Comparison of ENCODE assay signal across 8 cellular contexts in genomic region chr9:17134396-17134842, GRCh38. TPM values are rescaled to one million over a fixed set of nuclear protein-coding genes. Genes with fewer than 3 reads are reported as not detected.
A peak's percentile ranks its signal among the peaks of the same experiment; 100 is the strongest.
DNase-seq lines count a peak whose midpoint lies in the region; ATAC-seq and TF ChIP-seq lines count a peak whose summit lies in the region.

No MANE protein-coding gene starts in this region.

- ATAC-seq in activated T-helper 17 cell treated with anti-CD3 and anti-CD28 coated beads, Interleukin-2, amount 50 U/mL, for 72 hours (replicated peaks): peak; percentile 21

- H3K36me3 ChIP-seq in iPS DF 6.9 (ENCODE audit: control insufficient read depth, insufficient read depth, low read length) (no peaks in the 10 kb centered on the region), smooth muscle cell (ENCODE audit: low read depth) (no peaks in the 10 kb centered on the region)

- peaks cover 39% of the 10 kb centered on the region for H3K27me3 Mint-ChIP-seq in activated T-cell treated with anti-CD3 and anti-CD28 coated beads, Interleukin-2, amount 50 U/mL, for 24 hours
- peaks cover 11% of the 10 kb centered on the region for H3K27me3 Mint-ChIP-seq in activated T-helper 17 cell treated with anti-CD3 and anti-CD28 coated beads, Interleukin-2, amount 50 U/mL, for 72 hours

- H3K4me3 Mint-ChIP-seq in activated T-cell treated with anti-CD3 and anti-CD28 coated beads, Interleukin-2, amount 50 U/mL, for 24 hours: peak overlapping the region; percentile 65
- H3K4me3 Mint-ChIP-seq in activated T-helper 17 cell treated with anti-CD3 and anti-CD28 coated beads, Interleukin-2, amount 50 U/mL, for 72 hours: peak overlapping the region; percentile 77

- no peaks in the 10 kb centered on the region for H3K36me3 Mint-ChIP-seq in activated T-cell treated with anti-CD3 and anti-CD28 coated beads, Interleukin-2, amount 50 U/mL, for 24 hours (ENCODE audit: low read depth)
- no peaks in the 10 kb centered on the region for H3K36me3 Mint-ChIP-seq in activated T-helper 17 cell treated with anti-CD3 and anti-CD28 coated beads, Interleukin-2, amount 50 U/mL, for 72 hours (ENCODE audit: low read depth)

- peak overlapping the region; percentile 48 for H3K9ac ChIP-seq in smooth muscle cell (ENCODE audit: low read depth)

- H3K27me3 ChIP-seq in iPS DF 6.9 (ENCODE audit: control insufficient read depth, insufficient read depth, low read length): no peaks in the 10 kb centered on the region; the same call in 1 of the 2 replicates
- H3K27me3 ChIP-seq in smooth muscle cell (ENCODE audit: low read depth): no peaks in the 10 kb centered on the region

- H3K27ac Mint-ChIP-seq in activated T-cell treated with anti-CD3 and anti-CD28 coated beads, Interleukin-2, amount 50 U/mL, for 24 hours: peak overlapping the region; percentile 36
- H3K27ac Mint-ChIP-seq in activated T-helper 17 cell treated with anti-CD3 and anti-CD28 coated beads, Interleukin-2, amount 50 U/mL, for 72 hours: peak overlapping the region; percentile 59

- peaks cover 7% of the 10 kb centered on the region for H3K9me3 Mint-ChIP-seq in activated T-cell treated with anti-CD3 and anti-CD28 coated beads, Interleukin-2, amount 50 U/mL, for 24 hours
- peaks cover 5% of the 10 kb centered on the region for H3K9me3 Mint-ChIP-seq in activated T-helper 17 cell treated with anti-CD3 and anti-CD28 coated beads, Interleukin-2, amount 50 U/mL, for 72 hours

- peaks cover 28% of the 10 kb centered on the region for H3K79me2 ChIP-seq in smooth muscle cell (ENCODE audit: low read depth)

- peak overlapping the region; percentile 50; the same call in 1 of the 2 replicates for H3K4me3 ChIP-seq in iPS DF 6.9 (ENCODE audit: low read length)
- H3K4me3 ChIP-seq in smooth muscle cell: peak overlapping the region; percentile 89

- peak overlapping the region; percentile 95 for H3K4me2 ChIP-seq in smooth muscle cell

- peak overlapping the region; percentile 100 for H2AFZ ChIP-seq in smooth muscle cell (ENCODE audit: low read depth)

- peaks cover 13% of the 10 kb centered on the region for H3K4me1 Mint-ChIP-seq in activated T-cell treated with anti-CD3 and anti-CD28 coated beads, Interleukin-2, amount 50 U/mL, for 24 hours (ENCODE audit: low read depth)
- peaks cover 5% of the 10 kb centered on the region for H3K4me1 Mint-ChIP-seq in activated T-helper 17 cell treated with anti-CD3 and anti-CD28 coated beads, Interleukin-2, amount 50 U/mL, for 72 hours

- WGBS in iPS DF 6.9 (ENCODE audit: insufficient coverage, insufficient read length): no CpG with 5 or more reads among the region's 9 CpGs
- WGBS in smooth muscle cell (ENCODE audit: low lambda C conversion rate): 18% methylated on average over 9 of the region's 9 CpGs

- H3K27ac ChIP-seq in iPS DF 6.9 (ENCODE audit: low read length) (no peak overlapping the region), smooth muscle cell (ENCODE audit: low read depth) (no peak overlapping the region)

- H3F3A ChIP-seq in smooth muscle cell (ENCODE audit: low read depth): no peaks in the 10 kb centered on the region

- H3K4me1 ChIP-seq in iPS DF 6.9 (ENCODE audit: control insufficient read depth, insufficient read depth, low read length) (peaks cover 1% of the 10 kb centered on the region; the same call in 1 of the 2 replicates), smooth muscle cell (ENCODE audit: low read depth) (no peaks in the 10 kb centered on the region)

- no peaks in the 10 kb centered on the region for H4K20me1 ChIP-seq in smooth muscle cell (ENCODE audit: low read depth)

- DNase-seq in activated T-cell treated with anti-CD3 and anti-CD28 coated beads, Interleukin-2, amount 50 U/mL, for 24 hours: no peak
- DNase-seq in activated T-cell treated with anti-CD3 and anti-CD28 coated beads, Interleukin-2, amount 50 U/mL, for 1 hour: no peak
- DNase-seq in iPS DF 6.9 (ENCODE audit: low read depth, low spot score): no peak
- DNase-seq in smooth muscle cell (lab: John Stamatoyannopoulos, UW; ENCODE audit: unreplicated experiment): no peak
- no peak for DNase-seq in AG08396 (ENCODE audit: low spot score)
- no peak for DNase-seq in putamen (ENCODE audit: low spot score)
- no peak for DNase-seq in midbrain (lab: John Stamatoyannopoulos, UW)

- no peak for TF ChIP-seq CTCF in smooth muscle cell (IDR thresholded peaks at IDR 0.05; ENCODE audit: borderline replicate concordance, insufficient read depth, poor library complexity, severe bottlenecking)

- H3K9me3 ChIP-seq in iPS DF 6.9 (ENCODE audit: control insufficient read depth, insufficient read depth, low read length) (no peaks in the 10 kb centered on the region), smooth muscle cell (replicated peaks; ENCODE audit: low read depth) (no peaks in the 10 kb centered on the region)

RNA-seq across cellular contexts. Expression of gene CNTLN, which starts 0.4 kb away (rescaled TPM):
- total RNA-seq in activated T-helper 17 cell treated with anti-CD3 and anti-CD28 coated beads, Interleukin-2, amount 50 U/mL, for 72 hours: 1 to 10 TPM; 1.2 to 2.1 TPM
- total RNA-seq in smooth muscle cell: 9.0 and 12.8 TPM in 2 replicates
- polyA plus RNA-seq in smooth muscle cell: 5.5 and 5.7 TPM in 2 replicates
